Comparison of ENCODE assay signal across 12 cellular contexts in genomic region chr16:66970775-66971725, GRCh38. TPM values are rescaled to one million over a fixed set of nuclear protein-coding genes. Genes with fewer than 3 reads are reported as not detected.
DNase-seq lines count a peak whose midpoint lies in the region; ATAC-seq and TF ChIP-seq lines count a peak whose summit lies in the region.
"Had no signal": no experiment of that assay in that cellular context is flagged by ENCODE, and none has a peak within 500 bp of the region (broad histone marks: within the 10 kb centered on the region; RNA-seq: fewer than 3 reads in every experiment).

No MANE protein-coding gene starts in this region.

- TF ChIP-seq CTCF in foreskin fibroblast (IDR thresholded peaks at IDR 0.05; ENCODE audit: low read depth, low read length): no peak
- no peak for TF ChIP-seq CTCF in upper lobe of left lung (IDR thresholded peaks at IDR 0.05)

- no peaks in the 10 kb centered on the region for H3K36me3 ChIP-seq in upper lobe of left lung

- DNase-seq in EL (peak; percentile 80), NCI-H226 (peak; percentile 93), foreskin fibroblast (peak; percentile 39 to 63), left lobe of liver (ENCODE audit: low spot score) (no peak), upper lobe of left lung (no peak)
- DNase-seq: activated CD4-positive, alpha-beta T cell treated with anti-CD3 and anti-CD28 coated beads, Interleukin-2, amount 10 ng/mL, durations not matched to agents 24 days and 14 days; activated naive CD4-positive, alpha-beta T cell treated with anti-CD3 and anti-CD28 coated beads for 36 hours; CD8-positive, alpha-beta T cell; NCI-H187; nucleus accumbens; stimulated activated CD4-positive, alpha-beta T cell treated with anti-CD3 and anti-CD28 coated beads, Interleukin-12 subunit alpha, Interleukin-12 subunit beta, amount 100 ng/mL, for 4 hours had no signal

- TF ChIP-seq POLR2A in upper lobe of left lung (IDR thresholded peaks at IDR 0.05): no peak

- no peaks in the 10 kb centered on the region for H3K4me1 ChIP-seq in upper lobe of left lung

- H3K27ac ChIP-seq in upper lobe of left lung: no peak overlapping the region

- ATAC-seq in GM21423 (IDR thresholded peaks at IDR 0.05; ENCODE audit: unreplicated experiment) (no peak), left lobe of liver (no peak), upper lobe of left lung (ENCODE audit: low FRiP score in 2 of 2) (no peak)
- ATAC-seq: CD8-positive, alpha-beta T cell had no signal

- H3K27me3 ChIP-seq in upper lobe of left lung: no peaks in the 10 kb centered on the region

- H3K9me3 ChIP-seq in upper lobe of left lung: no peaks in the 10 kb centered on the region

- H3K4me3 ChIP-seq in foreskin fibroblast (ENCODE audit: low read depth in 1 of 2, low read length in 2 of 2) (no peak overlapping the region), upper lobe of left lung (no peak overlapping the region)

- WGBS in upper lobe of left lung, 2 donors: 72 to 87% methylated on average over 9 to 10 of the region's 10 CpGs

- no peak for TF ChIP-seq EP300 in upper lobe of left lung (IDR thresholded peaks at IDR 0.05)

RNA-seq across cellular contexts. Expression of gene CES3, which starts 10.0 kb away (rescaled TPM):
- total RNA-seq in left lobe of liver (80.3 TPM), upper lobe of left lung (1 to 10 TPM; 1.4 to 6.2 (median 2.9) TPM)

RNA-seq across cellular contexts. Expression of gene CES4A, which starts 17.3 kb away (rescaled TPM):
- total RNA-seq in left lobe of liver (67.7 TPM), upper lobe of left lung (10 to 100 TPM in 5 of 6 donors, 1 to 10 TPM in 1; 9.9 to 39.7 (median 20.2) TPM)

RNA-seq across cellular contexts. Expression of gene CES2, which starts 35.7 kb away (rescaled TPM):
- total RNA-seq in left lobe of liver (286 TPM), upper lobe of left lung (10 to 100 TPM; 32.2 to 76.1 (median 46.5) TPM)

RNA-seq across cellular contexts. Expression of gene CIAO2B, which starts 36.8 kb away (rescaled TPM):
- total RNA-seq in left lobe of liver: 42.6 TPM
- total RNA-seq in upper lobe of left lung: 100 to 1,000 TPM in 1 of 6 donors, 10 to 100 TPM in 5; 59.6 to 131 (median 73.2) TPM

RNA-seq across cellular contexts. Expression of gene RRAD, which starts 45.7 kb away (rescaled TPM):
- total RNA-seq in left lobe of liver: 0.98 TPM
- total RNA-seq in upper lobe of left lung: 10 to 100 TPM; 13.8 to 50.3 (median 47.0) TPM

Comparison
In these comparisons a context has a peak if more than half of its experiments do, and no peak if none do; other contexts are left out.
1. DNase-seq: peak in EL (single experiment), NCI-H226 (single experiment) and foreskin fibroblast (2 of 2); none in left lobe of liver (single experiment) and upper lobe of left lung (0 of 2).
2. RNA of gene CES3, which starts 10.0 kb away (total RNA-seq): 80.3 TPM in left lobe of liver (single experiment); 1.4 to 6.2 TPM in upper lobe of left lung; every median in the first group is over 10 times any median in the second.